In genomic region chr2:215931256-215931903, GRCh38 we compare ENCODE assay signal across 9 cellular contexts.
DNase-seq lines count a peak whose midpoint lies in the region; ATAC-seq and TF ChIP-seq lines count a peak whose summit lies in the region.
"Had no signal": no experiment of that assay in that cellular context is flagged by ENCODE, and none has a peak within 500 bp of the region (broad histone marks: within the 10 kb centered on the region; RNA-seq: fewer than 3 reads in every experiment).

No MANE protein-coding gene starts in this region.

- no peak overlapping the region for H3K27ac ChIP-seq in right cardiac atrium (ENCODE audit: low read length)
- H3K27ac ChIP-seq: BLaER1 had no signal

- H3K9me3 ChIP-seq in right cardiac atrium (ENCODE audit: control insufficient read depth, low read length): no peaks in the 10 kb centered on the region
- H3K9me3 ChIP-seq: BLaER1 had no signal

- WGBS in right cardiac atrium: 3% methylated on average over 8 of the region's 8 CpGs

- ATAC-seq in right cardiac atrium: peak; percentile 88 to 91

- H3K4me3 ChIP-seq in HFF-Myc (replicated peaks; ENCODE audit: low read depth, low read length) (no peak overlapping the region), NB4 (ENCODE audit: low read depth, low read length) (no peak overlapping the region), right cardiac atrium (ENCODE audit: low read length) (no peak overlapping the region), skeletal muscle cell (ENCODE audit: low read depth, low read length) (no peak overlapping the region)
- H3K4me3 ChIP-seq: BLaER1 had no signal

- intact Hi-C loops in right cardiac atrium (cut with DNase I): no loop called here

- TF ChIP-seq POLR2A in NB4 (IDR thresholded peaks at IDR 0.05; ENCODE audit: extremely low read depth, insufficient read length): no peak

- H3K4me1 ChIP-seq in right cardiac atrium (ENCODE audit: control insufficient read depth, insufficient read depth, low read length): no peaks in the 10 kb centered on the region
- H3K4me1 ChIP-seq: BLaER1 had no signal

- TF ChIP-seq CTCF in HFF-Myc (IDR thresholded peaks at IDR 0.05; ENCODE audit: low read depth, low read length, missing control alignments) (peak; percentile 90), NB4 (IDR thresholded peaks at IDR 0.05; ENCODE audit: low read depth, low read length) (peak; percentile 97)

- no peaks in the 10 kb centered on the region for H3K27me3 ChIP-seq in right cardiac atrium (ENCODE audit: control insufficient read depth, insufficient read depth)
- H3K27me3 ChIP-seq: BLaER1 had no signal

- peak; percentile 85 for DNase-seq in DMS 273 (lab: John Stamatoyannopoulos, UW; ENCODE audit: unreplicated experiment)
- DNase-seq in DMS 273 treated with DMSO at 0.1 percent for 48 hours (lab: John Stamatoyannopoulos, UW): no peak
- DNase-seq in HFF-Myc (ENCODE audit: extremely low read depth, low read depth): peak; percentile 58
- peak; percentile 79 for DNase-seq in NB4 (ENCODE audit: low read depth)
- peak; percentile 38 for DNase-seq in SKM-1 treated with dmso at 0.1 percent for 144 hours (lab: John Stamatoyannopoulos, UW; ENCODE audit: unreplicated experiment)
- DNase-seq in anterior cingulate cortex (lab: John Stamatoyannopoulos, UW): peak in 48 of 58 donors; percentile 0 to 66 (median 24)
- DNase-seq in right cardiac atrium: peak; percentile 43 to 58 (median 56)
- DNase-seq in skeletal muscle cell (ENCODE audit: low read depth): peak; percentile 32
